ENCODE assay signal across 12 cellular contexts in genomic region chr17:46764709-46765401, GRCh38. TPM values are rescaled to one million over a fixed set of nuclear protein-coding genes. Genes with fewer than 3 reads are reported as not detected.
DNase-seq lines count a peak whose midpoint lies in the region; ATAC-seq, FAIRE-seq and TF ChIP-seq lines count a peak whose summit lies in the region.
"Had no signal": no experiment of that assay in that cellular context is flagged by ENCODE, and none has a peak within 500 bp of the region (broad histone marks: within the 10 kb centered on the region; RNA-seq: fewer than 3 reads in every experiment).

No MANE protein-coding gene starts in this region.

- H3K4me3 Mint-ChIP-seq in activated CD4-positive, alpha-beta memory T cell treated with anti-CD3 and anti-CD28 coated beads for 36 hours: no peak overlapping the region
- H3K4me3 Mint-ChIP-seq: activated naive CD8-positive, alpha-beta T cell had no signal

- DNase-seq in EL (peak; percentile 99), fibroblast of lung (ENCODE audit: low read depth in 2 of 2) (peak; percentile 69 to 93), pancreas (peak in 5 of 6 donors; percentile 43 to 81 (median 78)), spleen (no peak), T-helper 1 cell (no peak)
- no peak for DNase-seq in activated CD4-positive, alpha-beta memory T cell treated with anti-CD3 and anti-CD28 coated beads for 36 hours
- DNase-seq: NCI-H1417 treated with DMSO at 0.1 percent for 48 hours; stimulated activated CD4-positive, alpha-beta T cell treated with anti-CD3 and anti-CD28 coated beads, Interleukin-2, amount 100 ng/mL, for 24 hours; WERI-Rb-1 had no signal

- H3K4me1 Mint-ChIP-seq in activated CD4-positive, alpha-beta memory T cell treated with anti-CD3 and anti-CD28 coated beads for 36 hours (ENCODE audit: low read depth): peaks cover under 1% of the 10 kb centered on the region

- H3K36me3 ChIP-seq in fibroblast of lung (ENCODE audit: control insufficient read depth, insufficient read depth, low read length) (peaks cover 1% of the 10 kb centered on the region), pancreas (no peaks in the 10 kb centered on the region), spleen (peaks cover 0 to 12% (median under 1%) of the 10 kb centered on the region in 6 donors)

- no peak overlapping the region for H3K4me2 ChIP-seq in fibroblast of lung (ENCODE audit: extremely low read depth, insufficient read depth, low read length)

- H4K20me1 ChIP-seq in fibroblast of lung (ENCODE audit: control insufficient read depth, extremely low read depth, insufficient read depth, low read length): no peaks in the 10 kb centered on the region

- no peak overlapping the region for H2AFZ ChIP-seq in fibroblast of lung (ENCODE audit: low read length)

- H3K4me1 ChIP-seq in fibroblast of lung (ENCODE audit: control insufficient read depth, extremely low read depth, insufficient read depth, low read length): peaks cover 12% of the 10 kb centered on the region
- H3K4me1 ChIP-seq in pancreas: peaks cover 8 to 13% (median 10%) of the 10 kb centered on the region in 3 donors
- H3K4me1 ChIP-seq in spleen: peaks cover 0 to 17% (median 10%) of the 10 kb centered on the region in 6 donors

- no peak overlapping the region for H3K9ac ChIP-seq in fibroblast of lung (ENCODE audit: insufficient read depth, low read length)

- H3K36me3 Mint-ChIP-seq in activated CD4-positive, alpha-beta memory T cell treated with anti-CD3 and anti-CD28 coated beads for 36 hours: no peaks in the 10 kb centered on the region
- H3K36me3 Mint-ChIP-seq: activated naive CD8-positive, alpha-beta T cell had no signal

- no peaks in the 10 kb centered on the region for H3K9me3 Mint-ChIP-seq in activated CD4-positive, alpha-beta memory T cell treated with anti-CD3 and anti-CD28 coated beads for 36 hours

- TF ChIP-seq POLR2A in spleen (IDR thresholded peaks at IDR 0.05): no peak

- no peaks in the 10 kb centered on the region for H3K79me2 ChIP-seq in fibroblast of lung (ENCODE audit: control insufficient read depth, insufficient read depth, low read length)

- 30 to 33% methylated on average over 13 of the region's 13 CpGs for WGBS in pancreas, 2 donors
- 48 to 75% (median 67%) methylated on average over 13 of the region's 13 CpGs for WGBS in spleen, 5 donors

- intact Hi-C loops in pancreas (cut with DNase I) (no loop called here), spleen (cut with DNase I; ENCODE audit: low total_unique reads) (no loop called here)
- intact Hi-C loops in activated CD4-positive, alpha-beta memory T cell treated with anti-CD3 and anti-CD28 coated beads for 36 hours (cut with micrococcal nuclease): no loop called here

- H3K27ac ChIP-seq in fibroblast of lung (ENCODE audit: insufficient read depth, low read length) (peak overlapping the region; percentile 34), pancreas (peak overlapping the region in 1 of 4 donors; percentile 22), spleen (peak overlapping the region in 1 of 8 donors; percentile 12)
- H3K27ac ChIP-seq: WERI-Rb-1 had no signal

- no peak for FAIRE-seq in pancreas (lab: Jason Lieb, UNC)

- no peak overlapping the region for H3K27ac Mint-ChIP-seq in activated CD4-positive, alpha-beta memory T cell treated with anti-CD3 and anti-CD28 coated beads for 36 hours
- H3K27ac Mint-ChIP-seq: activated naive CD8-positive, alpha-beta T cell had no signal

- POLR2A ChIA-PET in activated CD4-positive, alpha-beta memory T cell treated with anti-CD3 and anti-CD28 coated beads for 36 hours (lab: Charles Lee): no interaction called here

- no peak for TF ChIP-seq CTCF in fibroblast of lung (conservative IDR thresholded peaks at IDR 0.05 in 1 of 2, IDR thresholded peaks at IDR 0.05 in 1 of 2; ENCODE audit: low read depth in 1 of 2, low read length in 2 of 2)
- no peak for TF ChIP-seq CTCF in pancreas (IDR thresholded peaks at IDR 0.05)
- TF ChIP-seq CTCF in spleen (IDR thresholded peaks at IDR 0.05 in 8 of 11, conservative IDR thresholded peaks at IDR 0.05 in 3 of 11): no peak

- no peak overlapping the region for H3K4me3 ChIP-seq in fibroblast of lung (replicated peaks in 1 of 4; ENCODE audit: control extremely low read depth in 1 of 4, insufficient read depth in 1 of 4, low read depth in 3 of 4, low read length in 4 of 4)
- H3K4me3 ChIP-seq in pancreas: no peak overlapping the region
- H3K4me3 ChIP-seq in spleen: no peak overlapping the region

- H3K9me3 ChIP-seq in fibroblast of lung (ENCODE audit: control insufficient read depth, insufficient read depth, low read depth, low read length) (no peaks in the 10 kb centered on the region), pancreas (no peaks in the 10 kb centered on the region), spleen (no peaks in the 10 kb centered on the region)

- peak; percentile 72 to 89 (median 86) for ATAC-seq in pancreas
- no peak for ATAC-seq in GM19324 (IDR thresholded peaks at IDR 0.05; ENCODE audit: low FRiP score, unreplicated experiment)

- H3K27me3 Mint-ChIP-seq in activated CD4-positive, alpha-beta memory T cell treated with anti-CD3 and anti-CD28 coated beads for 36 hours: peaks cover 9% of the 10 kb centered on the region
- H3K27me3 Mint-ChIP-seq: activated naive CD8-positive, alpha-beta T cell had no signal

- H3K27me3 ChIP-seq in fibroblast of lung (ENCODE audit: control insufficient read depth, insufficient read depth, low read length): no peaks in the 10 kb centered on the region
- no peaks in the 10 kb centered on the region for H3K27me3 ChIP-seq in pancreas
- peaks cover 0 to 16% (median 1%) of the 10 kb centered on the region in 7 donors for H3K27me3 ChIP-seq in spleen (replicated peaks in 1 of 7)

- CTCF ChIA-PET in activated CD4-positive, alpha-beta memory T cell treated with anti-CD3 and anti-CD28 coated beads for 36 hours (lab: Charles Lee): interaction anchor here (0.6 to 1.1 kb wide), 2 partner anchors 31 to 71 kb away, joined by 3 to 4 read pairs; no protein-coding TSS in a partner anchor

TF ChIP-seq in PFSK-1, 5 proteins besides CTCF, POLR2A, EP300 and RAD21:
- TF ChIP-seq REST (IDR thresholded peaks at IDR 0.05; ENCODE audit: insufficient read depth in 1 of 2, low read depth in 2 of 2, low read length in 2 of 2): peak; percentile 67 to 82
- peak; percentile 41 for TF ChIP-seq FOXP2 (optimal IDR thresholded peaks at IDR 0.05; ENCODE audit: borderline replicate concordance, extremely low read depth, extremely low read length, insufficient read depth)
- TF ChIP-seq TAF1 (IDR thresholded peaks at IDR 0.05; ENCODE audit: borderline replicate concordance, insufficient read depth, low read length): no peak
- TF ChIP-seq POLR2AphosphoS5 (IDR thresholded peaks at IDR 0.05; ENCODE audit: low read depth, low read length): no peak
- TF ChIP-seq SIN3A (IDR thresholded peaks at IDR 0.05; ENCODE audit: borderline replicate concordance, insufficient read depth, low read length): no peak; the same call in 1 of the 2 replicates

RNA-seq across cellular contexts. Expression of gene WNT3, which starts 53.6 kb away (rescaled TPM):
- 2.2 TPM for polyA plus RNA-seq in PFSK-1 (2012; ENCODE audit: insufficient read length, low read depth)
- total RNA-seq in fibroblast of lung (0.77 and 1.3 TPM in 2 replicates), pancreas (under 1 TPM; 0.24 to 0.72 (median 0.38) TPM), spleen (under 1 TPM; 0.32 to 0.94 (median 0.66) TPM)
- polyA plus RNA-seq in fibroblast of lung (0.94 and 1.5 TPM in 2 replicates), pancreas (under 1 TPM; 0.31 to 0.42 TPM), spleen (under 1 TPM; 0.63 to 0.74 (median 0.67) TPM)
- polyA plus RNA-seq in fibroblast of lung (2012): 0.51 and 0.83 TPM in 2 replicates
- polyA minus RNA-seq in fibroblast of lung (ENCODE audit: low replicate concordance): 0.59 TPM in 1 of 2 replicates, not detected in the other
- under 1 TPM; 0.12 to 0.19 TPM for total RNA-seq in activated CD4-positive, alpha-beta memory T cell treated with anti-CD3 and anti-CD28 coated beads for 36 hours

Comparison
In these comparisons a context has a peak if more than half of its experiments do, and no peak if none do; other contexts are left out.
1. DNase-seq: peak in EL (single experiment), fibroblast of lung (2 of 2) and pancreas (5 of 6); none in spleen (single experiment), activated CD4-positive, alpha-beta memory T cell treated with anti-CD3 and anti-CD28 coated beads for 36 hours (single experiment) and T-helper 1 cell (0 of 5).